Comparison of ENCODE assay signal across 6 cellular contexts in the genomic region with DNA sequence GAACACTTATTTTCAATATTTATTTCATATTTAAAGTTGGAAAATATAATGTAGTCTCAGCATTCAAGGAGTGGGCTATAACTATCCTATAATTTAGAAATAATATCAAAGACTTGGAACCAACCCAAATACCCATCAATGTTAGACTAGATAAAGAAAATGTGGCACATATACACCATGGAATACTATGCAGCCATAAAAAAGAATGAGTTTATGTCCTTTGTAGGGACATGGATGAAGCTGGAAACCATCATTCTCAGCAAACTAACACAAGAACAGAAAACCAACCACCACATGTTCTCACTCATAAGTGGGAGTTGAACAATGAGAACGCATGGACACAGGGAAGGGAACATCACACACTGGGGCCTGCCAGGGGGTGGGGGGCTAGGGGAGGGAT. TPM values are rescaled to one million over a fixed set of nuclear protein-coding genes. Genes with fewer than 3 reads are reported as not detected.
"Had no signal": no experiment of that assay in that cellular context is flagged by ENCODE, and none has a peak within 500 bp of the region (broad histone marks: within the 10 kb centered on the region; RNA-seq: fewer than 3 reads in every experiment).

No MANE protein-coding gene starts in this region.

RNA-seq across cellular contexts. Expression of a gene that starts 33.8 kb away (rescaled TPM):
- total RNA-seq: OCI-LY7 had no signal

RNA-seq across cellular contexts. Expression of a gene that starts 37.6 kb away (rescaled TPM):
- total RNA-seq: OCI-LY7, PC-3, PC-9, SJSA1, SK-MEL-5 had no signal
- polyA plus RNA-seq: SK-N-SH had no signal
